Comparison of ENCODE assay signal across 9 cellular contexts in the genomic region with DNA sequence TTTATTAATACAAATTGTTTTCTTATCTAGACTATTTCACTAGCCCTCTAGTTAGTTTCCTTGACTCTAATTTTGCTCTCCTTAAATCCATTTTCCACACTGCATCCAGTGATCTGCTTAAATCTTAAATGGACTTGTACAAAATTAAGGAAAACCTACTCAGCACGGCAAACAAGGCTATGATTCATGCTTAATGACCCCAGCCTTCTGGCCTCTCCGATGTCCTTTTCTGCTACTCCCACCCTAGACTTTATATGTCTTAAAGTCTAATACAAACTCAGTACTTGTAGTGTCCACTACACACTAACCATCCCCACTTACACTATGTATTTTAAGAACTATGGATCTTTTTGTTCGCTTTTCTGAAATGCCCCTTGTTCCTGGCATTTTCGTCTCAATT. TPM values are rescaled to one million over a fixed set of nuclear protein-coding genes. Genes with fewer than 3 reads are reported as not detected.
DNase-seq lines count a peak whose midpoint lies in the region; ATAC-seq and TF ChIP-seq lines count a peak whose summit lies in the region.
"Had no signal": no experiment of that assay in that cellular context is flagged by ENCODE, and none has a peak within 500 bp of the region (broad histone marks: within the 10 kb centered on the region; RNA-seq: fewer than 3 reads in every experiment).

No MANE protein-coding gene starts in this region.

- no peaks in the 10 kb centered on the region for H3K27me3 ChIP-seq in mesendoderm (ENCODE audit: insufficient read depth, low read length, poor library complexity)

- H3K9ac ChIP-seq in mesendoderm (ENCODE audit: low read length) = peak overlapping the region; percentile 47

- no peak overlapping the region for H3K4ac ChIP-seq in mesendoderm (ENCODE audit: low read depth, low read length)

- H3K4me1 ChIP-seq in mesendoderm (ENCODE audit: control insufficient read depth, low read depth, low read length) = no peaks in the 10 kb centered on the region

- peak; percentile 4 for DNase-seq in AG08395 (ENCODE audit: low spot score)
- DNase-seq in HFF-Myc (ENCODE audit: extremely low read depth, low read depth) = no peak
- peak; percentile 30 for DNase-seq in astrocyte of the spinal cord (ENCODE audit: low read depth, low spot score)
- no peak for DNase-seq in mesendoderm
- DNase-seq in activated CD4-positive, CD25-positive, alpha-beta regulatory T cell (lab: John Stamatoyannopoulos, UW) = no peak
- DNase-seq in KG1 (lab: John Stamatoyannopoulos, UW) = no peak
- DNase-seq: activated effector memory CD4-positive, alpha-beta T cell treated with Interleukin-2 at 50 U/mL for 16 hours had no signal

- H3K23ac ChIP-seq in mesendoderm (ENCODE audit: low read length) = no peak overlapping the region

- no peak overlapping the region for H2BK5ac ChIP-seq in mesendoderm (ENCODE audit: low read length)

- H3K4me3 ChIP-seq in HFF-Myc (replicated peaks; ENCODE audit: low read depth, low read length) (peak overlapping the region; percentile 84), astrocyte of the spinal cord (ENCODE audit: low read depth, low read length) (peak overlapping the region; percentile 100), mesendoderm (ENCODE audit: low read length) (no peak overlapping the region)

- H4K8ac ChIP-seq in mesendoderm (ENCODE audit: low read depth, low read length) = no peak overlapping the region

- peaks cover 20% of the 10 kb centered on the region for H3K79me2 ChIP-seq in mesendoderm (ENCODE audit: control insufficient read depth, insufficient read depth, low read length)

- H3K4me2 ChIP-seq in mesendoderm (ENCODE audit: low read length) = peak overlapping the region; percentile 3

- ATAC-seq in HG03108 (IDR thresholded peaks at IDR 0.05; ENCODE audit: unreplicated experiment) = no peak
- ATAC-seq in GM21737 (IDR thresholded peaks at IDR 0.05; ENCODE audit: unreplicated experiment) = no peak

- in situ Hi-C loops in astrocyte of the spinal cord (cut with HindIII; ENCODE audit: low sequenced_read_pairs) = no loop called here

- H2BK15ac ChIP-seq in mesendoderm (replicated peaks; ENCODE audit: low read depth) = no peak overlapping the region

- WGBS in mesendoderm (ENCODE audit: extremely low coverage, insufficient coverage, low lambda C conversion rate) = no CpG with 5 or more reads among the region's 4 CpGs

- H3K27ac ChIP-seq in mesendoderm (ENCODE audit: low read depth, low read length) = no peak overlapping the region

- H2BK120ac ChIP-seq in mesendoderm (ENCODE audit: low read depth, low read length) = no peak overlapping the region

- no peak overlapping the region for H2AK5ac ChIP-seq in mesendoderm (ENCODE audit: low read length)

- no peak overlapping the region for H3K18ac ChIP-seq in mesendoderm (ENCODE audit: low read length)

- no peak overlapping the region for H4K5ac ChIP-seq in mesendoderm (ENCODE audit: low read length)

- peak overlapping the region; percentile 35 for H3K56ac ChIP-seq in mesendoderm (ENCODE audit: low read length)

- no peaks in the 10 kb centered on the region for H3K36me3 ChIP-seq in mesendoderm (ENCODE audit: control insufficient read depth, insufficient read depth, low read length)

- TF ChIP-seq CTCF in HFF-Myc (IDR thresholded peaks at IDR 0.05; ENCODE audit: low read depth, low read length, missing control alignments) (no peak), astrocyte of the spinal cord (IDR thresholded peaks at IDR 0.05; ENCODE audit: low read depth, low read length) (no peak)

- peaks cover 6% of the 10 kb centered on the region for H3K79me1 ChIP-seq in mesendoderm (ENCODE audit: low read length)

RNA-seq across cellular contexts. Expression of a gene that starts 2.2 kb away (rescaled TPM):
- polyA plus RNA-seq in mesendoderm (2013, experiment 1 of 2) = 35.7 TPM
- 34.8 TPM for polyA plus RNA-seq in mesendoderm (2013, experiment 2 of 2)

RNA-seq across cellular contexts. Expression of a gene that starts 2.5 kb away (rescaled TPM):
- polyA plus RNA-seq in mesendoderm (2013, experiment 1 of 2) = 11.2 TPM
- 11.3 TPM for polyA plus RNA-seq in mesendoderm (2013, experiment 2 of 2)

Comparison
In these comparisons a context has a peak if more than half of its experiments do, and no peak if none do; other contexts are left out.
1. DNase-seq: peak in AG08395 (single experiment) and astrocyte of the spinal cord (single experiment); none in HFF-Myc (single experiment), mesendoderm (single experiment), activated CD4-positive, CD25-positive, alpha-beta regulatory T cell (0 of 4) and KG1 (single experiment).